In the genomic region with DNA sequence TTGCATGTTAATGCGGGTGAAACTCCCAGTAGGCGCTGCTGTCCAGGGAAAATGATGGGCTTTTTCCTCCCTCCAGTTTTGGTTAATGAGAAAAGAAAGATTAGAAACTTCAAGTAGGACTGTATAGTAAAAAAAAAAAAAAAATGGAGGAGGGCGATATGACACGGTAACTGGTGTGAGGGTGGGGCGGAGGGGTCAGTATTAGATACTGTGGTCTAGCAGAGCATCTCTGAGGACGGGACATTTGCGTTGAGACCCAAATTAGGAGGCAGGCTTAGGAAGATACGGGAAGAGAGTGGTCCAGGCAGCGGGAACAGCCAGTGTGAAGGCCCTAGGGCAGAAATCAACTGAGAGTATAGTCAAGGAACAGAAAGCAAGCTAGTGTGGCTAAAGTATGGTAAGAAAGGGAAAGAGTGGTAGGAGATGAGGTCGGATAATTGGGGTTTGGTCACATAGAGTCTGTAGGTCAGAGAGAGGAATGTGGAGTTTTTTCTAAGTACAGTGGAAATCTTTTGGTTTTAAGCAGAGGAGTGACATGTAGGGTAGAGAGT, we compare ENCODE assay signal across 8 cellular contexts. TPM values are rescaled to one million over a fixed set of nuclear protein-coding genes. Genes with fewer than 3 reads are reported as not detected.
DNase-seq lines count a peak whose midpoint lies in the region; ATAC-seq and TF ChIP-seq lines count a peak whose summit lies in the region.

No MANE protein-coding gene starts in this region.

- TF ChIP-seq CTCF in AG04450 (IDR thresholded peaks at IDR 0.05; ENCODE audit: low read depth, low read length) (no peak), HFFc6 (IDR thresholded peaks at IDR 0.05) (no peak), breast epithelium (IDR thresholded peaks at IDR 0.05) (no peak)

- peak overlapping the region; percentile 65 to 87 for H3K9ac ChIP-seq in mucosa of rectum (ENCODE audit: low read depth in 1 of 2, low read length in 2 of 2)

- H3K27ac ChIP-seq in AG04450 (ENCODE audit: low read depth, low read length) (no peak overlapping the region), breast epithelium (peak overlapping the region; percentile 92 to 96), mucosa of rectum (ENCODE audit: low read depth in 2 of 2, low read length in 2 of 2) (peak overlapping the region; percentile 90)

- no peaks in the 10 kb centered on the region; the same call in none of the 2 replicates for H3K27me3 Mint-ChIP-seq in HFFc6 (ENCODE audit: insufficient read depth)

- H3K36me3 Mint-ChIP-seq in HFFc6 (ENCODE audit: low read depth), result peaks cover 6% of the 10 kb centered on the region; the same call in 1 of the 2 replicates

- intact Hi-C loops in breast epithelium (cut with DNase I; ENCODE audit: low total_unique reads), result no loop called here

- no peaks in the 10 kb centered on the region for H3K9me3 Mint-ChIP-seq in HFFc6

- H3K27ac Mint-ChIP-seq in HFFc6, result peak overlapping the region; percentile 56

- H3K4me1 Mint-ChIP-seq in HFFc6 (ENCODE audit: low read depth), result peaks cover 8% of the 10 kb centered on the region

- peaks cover 8 to 9% of the 10 kb centered on the region in 2 donors for H3K4me1 ChIP-seq in breast epithelium
- H3K4me1 ChIP-seq in mucosa of rectum (ENCODE audit: control insufficient read depth in 2 of 2, insufficient read depth in 2 of 2, low read length in 2 of 2), result peaks cover 4 to 5% of the 10 kb centered on the region in 2 donors

- H3K27me3 ChIP-seq in AG04450 (ENCODE audit: control insufficient read depth, insufficient read depth, low read length), result peaks cover 2% of the 10 kb centered on the region
- no peaks in the 10 kb centered on the region for H3K27me3 ChIP-seq in breast epithelium
- no peaks in the 10 kb centered on the region for H3K27me3 ChIP-seq in mucosa of rectum (ENCODE audit: control insufficient read depth in 2 of 2, insufficient read depth in 2 of 2, low read length in 2 of 2)

- DNase-seq in AG04450 (ENCODE audit: low read depth, low spot score), result no peak
- DNase-seq in HFFc6, result no peak
- DNase-seq in breast epithelium (ENCODE audit: low spot score in 2 of 2), result no peak
- no peak for DNase-seq in AG08396 (ENCODE audit: low spot score)
- no peak for DNase-seq in NCI-H226

- POLR2A ChIA-PET in AG04450 (lab: Yijun Ruan, JAX), result interaction anchor here (0.9 kb wide), 1 partner anchor 22 kb away, joined by 3 read pairs; a partner anchor contains a TSS

- H3K4me3 Mint-ChIP-seq in HFFc6, result peak overlapping the region; percentile 88

- TF ChIP-seq POLR2A in breast epithelium (IDR thresholded peaks at IDR 0.05), result no peak

- CTCF ChIA-PET in AG04450 (lab: Charles Lee), result interaction anchor here (1.3 kb wide), 1 partner anchor 56 kb away, joined by 7 read pairs; no protein-coding TSS in a partner anchor

- H3K9me3 ChIP-seq in AG04450 (ENCODE audit: control insufficient read depth, insufficient read depth, low read length) (no peaks in the 10 kb centered on the region), breast epithelium (no peaks in the 10 kb centered on the region), mucosa of rectum (ENCODE audit: control insufficient read depth in 2 of 2, low read length in 2 of 2) (no peaks in the 10 kb centered on the region)

- H3K4me3 ChIP-seq in AG04450 (ENCODE audit: low read depth, low read length), result peak overlapping the region; percentile 75
- H3K4me3 ChIP-seq in breast epithelium, result peak overlapping the region; percentile 81 to 88 (median 87)
- peak overlapping the region; percentile 78 to 82 for H3K4me3 ChIP-seq in mucosa of rectum (ENCODE audit: low read length in 2 of 2)

- no peak for ATAC-seq in HG02642 (IDR thresholded peaks at IDR 0.05; ENCODE audit: poor library complexity, unreplicated experiment)
- ATAC-seq in GM18861 (IDR thresholded peaks at IDR 0.05; ENCODE audit: unreplicated experiment), result no peak

- no peaks in the 10 kb centered on the region for H3K36me3 ChIP-seq in breast epithelium
- H3K36me3 ChIP-seq in mucosa of rectum (ENCODE audit: control insufficient read depth in 2 of 2, insufficient read depth in 2 of 2, low read length in 2 of 2), result peaks cover 13 to 19% of the 10 kb centered on the region in 2 donors

RNA-seq across cellular contexts. Expression of a gene that starts 0.7 kb away (rescaled TPM):
- polyA plus RNA-seq in AG04450 (2011; rRNA removed), result 19.8 and 21.0 TPM in 2 replicates
- 21.4 and 25.4 TPM in 2 replicates for polyA minus RNA-seq in AG04450 (2011; rRNA and poly(A)+ RNA removed)
- total RNA-seq in HFFc6 (2021; fragmentation: NEBNext Ultra II Directional; extraction: Animal tissue kit (Norgen Biotek cat#: 25700)), result 10 to 100 TPM; 18.2 to 23.3 (median 21.9) TPM
- total RNA-seq in breast epithelium, result 10 to 100 TPM; 34.4 to 40.4 (median 36.3) TPM

RNA-seq across cellular contexts. Expression of a gene that starts 18.2 kb away (rescaled TPM):
- polyA plus RNA-seq in AG04450 (2011; rRNA removed), result 0.29 and 0.30 TPM in 2 replicates
- polyA minus RNA-seq in AG04450 (2011; rRNA and poly(A)+ RNA removed), result 0.41 and 0.43 TPM in 2 replicates
- total RNA-seq in HFFc6 (2021; fragmentation: NEBNext Ultra II Directional; extraction: Animal tissue kit (Norgen Biotek cat#: 25700)), result under 1 TPM in 3 of 6 experiments, not detected in 3; 0.03 to 0.05 (median 0.05) TPM
- 1 to 10 TPM in 2 of 3 donors, under 1 TPM in 1; 0.32 to 9.8 (median 4.9) TPM for total RNA-seq in breast epithelium

RNA-seq across cellular contexts. Expression of a gene that starts 22.2 kb away (rescaled TPM):
- 93.1 and 108 TPM in 2 replicates for polyA plus RNA-seq in AG04450 (2011; rRNA removed)
- 32.4 and 32.7 TPM in 2 replicates for polyA minus RNA-seq in AG04450 (2011; rRNA and poly(A)+ RNA removed)
- 100 to 1,000 TPM; 172 to 204 (median 184) TPM for total RNA-seq in HFFc6 (2021; fragmentation: NEBNext Ultra II Directional; extraction: Animal tissue kit (Norgen Biotek cat#: 25700))
- 100 to 1,000 TPM; 148 to 256 (median 220) TPM for total RNA-seq in breast epithelium

RNA-seq across cellular contexts. Expression of a gene that starts 55.6 kb away (rescaled TPM):
- polyA plus RNA-seq in AG04450 (2011; rRNA removed), result not detected in 2 replicates
- polyA minus RNA-seq in AG04450 (2011; rRNA and poly(A)+ RNA removed), result not detected in 2 replicates
- total RNA-seq in HFFc6 (2021; fragmentation: NEBNext Ultra II Directional; extraction: Animal tissue kit (Norgen Biotek cat#: 25700)), result not detected
- not detected for total RNA-seq in breast epithelium
